Comparison of ENCODE assay signal across 8 cellular contexts in the genomic region with DNA sequence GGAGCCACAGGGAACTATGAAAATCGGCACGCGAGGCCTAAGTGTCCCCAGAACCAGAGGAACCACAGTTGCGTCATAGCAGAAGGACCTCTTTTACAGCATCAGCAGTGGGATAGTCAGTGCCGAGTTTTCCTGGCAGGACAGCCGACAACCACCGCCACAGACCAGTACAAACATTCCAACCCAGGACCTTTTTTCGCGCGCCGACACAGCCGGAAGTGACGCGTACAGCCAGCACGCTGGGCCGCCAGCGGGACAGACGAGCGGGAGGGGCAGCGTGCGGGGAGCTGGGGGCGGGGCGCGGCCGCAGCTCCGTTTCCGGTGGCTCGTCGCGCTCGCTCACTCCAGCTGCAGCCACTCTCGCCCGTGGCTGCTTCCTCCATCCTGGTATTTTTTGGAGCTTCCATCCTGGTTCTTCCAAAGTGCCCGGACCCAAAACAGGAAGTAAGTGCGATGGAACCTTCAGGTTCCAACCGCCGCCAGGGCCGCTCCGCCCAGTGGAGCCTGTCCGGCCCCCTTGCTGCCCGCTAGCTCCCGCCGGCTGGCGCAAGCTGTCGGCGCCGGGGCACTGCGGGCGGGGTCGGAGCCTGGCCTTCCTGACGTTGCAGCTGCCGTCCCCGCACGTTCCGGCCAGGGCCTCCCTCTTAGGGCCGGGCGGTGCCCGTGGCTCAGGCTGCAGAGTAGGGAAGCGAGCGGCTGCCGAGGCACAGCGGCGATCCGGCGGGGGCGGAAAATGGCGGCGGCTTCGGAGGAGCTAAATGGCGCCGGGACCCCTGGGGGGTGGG. TPM values are rescaled to one million over a fixed set of nuclear protein-coding genes. Genes with fewer than 3 reads are reported as not detected.
DNase-seq lines count a peak whose midpoint lies in the region; TF ChIP-seq lines count a peak whose summit lies in the region.

TSS of gene DMTF1 (plus strand) at position 342 of the 785 bp plus-strand sequence. CDS start 12,489 bp downstream, outside the sequence.

- peaks cover 47% of the 10 kb centered on the region for H3K4me1 Mint-ChIP-seq in HFFc6 (ENCODE audit: low read depth)
- H3K4me1 Mint-ChIP-seq in activated naive CD4-positive, alpha-beta T cell treated with anti-CD3 and anti-CD28 coated beads, Interleukin-2, amount 10 ng/mL, durations not matched to agents 7 days and 5 days = peaks cover 48% of the 10 kb centered on the region

- TF ChIP-seq CTCF in HFFc6 (IDR thresholded peaks at IDR 0.05) (no peak), NB4 (IDR thresholded peaks at IDR 0.05; ENCODE audit: low read depth, low read length) (no peak)

- peak within 1 kb of the TSS; percentile 97 for H3K4me3 Mint-ChIP-seq in HFFc6
- peak within 1 kb of the TSS; percentile 95 for H3K4me3 Mint-ChIP-seq in activated naive CD4-positive, alpha-beta T cell treated with anti-CD3 and anti-CD28 coated beads, Interleukin-2, amount 10 ng/mL, durations not matched to agents 7 days and 5 days

- peak within 1 kb of the TSS; percentile 96 for H3K27ac ChIP-seq in SK-N-MC

- CTCF ChIA-PET in activated naive CD4-positive, alpha-beta T cell treated with anti-CD3 and anti-CD28 coated beads, Interleukin-2, amount 10 ng/mL, durations not matched to agents 7 days and 5 days (lab: Charles Lee) = interaction anchor here (0.8 to 1.8 kb wide), 7 partner anchors 61 to 735 kb away, joined by 3 to 5 read pairs (median 4); partner anchors contain the start of gene TMEM243

- H3K36me3 ChIP-seq in SK-N-MC (ENCODE audit: insufficient read depth, low read length) = peaks cover 31% of the 10 kb centered on the region

- H3K27me3 Mint-ChIP-seq in HFFc6 (ENCODE audit: insufficient read depth) = 0 out of 2 replicates have a peak, but pooled peaks cover 2% of the 10 kb centered on the region
- H3K27me3 Mint-ChIP-seq in activated naive CD4-positive, alpha-beta T cell treated with anti-CD3 and anti-CD28 coated beads, Interleukin-2, amount 10 ng/mL, durations not matched to agents 7 days and 5 days = no peaks in the 10 kb centered on the region

- DNase-seq in GM04503 (ENCODE audit: low read depth) (peak; percentile 84), HFFc6 (peak; percentile 96), NB4 (ENCODE audit: low read depth) (peak; percentile 97), SK-N-MC (ENCODE audit: low read depth, low spot score) (peak; percentile 40), germinal center (ENCODE audit: low spot score) (peak; percentile 93), non-pigmented ciliary epithelial cell (ENCODE audit: low read depth) (peak; percentile 59), superior temporal gyrus (ENCODE audit: extremely low spot score) (peak; percentile 95)
- peak; percentile 91 for DNase-seq in activated naive CD4-positive, alpha-beta T cell treated with anti-CD3 and anti-CD28 coated beads, Interleukin-2, amount 10 ng/mL, durations not matched to agents 7 days and 5 days

- peak within 1 kb of the TSS; percentile 95 for H3K9ac ChIP-seq in SK-N-MC (ENCODE audit: insufficient read length)

- H3K4me3 ChIP-seq in NB4 (ENCODE audit: low read depth, low read length) (peak within 1 kb of the TSS; percentile 71), SK-N-MC (peak within 1 kb of the TSS; percentile 98)

- TF ChIP-seq POLR2A in NB4 (IDR thresholded peaks at IDR 0.05; ENCODE audit: extremely low read depth, insufficient read length) = peak; percentile 89

- H3K9me3 ChIP-seq in SK-N-MC (ENCODE audit: low read depth, low read length) = no peaks in the 10 kb centered on the region

- H3K9me3 Mint-ChIP-seq in HFFc6 = no peaks in the 10 kb centered on the region
- H3K9me3 Mint-ChIP-seq in activated naive CD4-positive, alpha-beta T cell treated with anti-CD3 and anti-CD28 coated beads, Interleukin-2, amount 10 ng/mL, durations not matched to agents 7 days and 5 days = no peaks in the 10 kb centered on the region

- H3K27ac Mint-ChIP-seq in HFFc6 = peak within 1 kb of the TSS; percentile 98
- peak within 1 kb of the TSS; percentile 97 for H3K27ac Mint-ChIP-seq in activated naive CD4-positive, alpha-beta T cell treated with anti-CD3 and anti-CD28 coated beads, Interleukin-2, amount 10 ng/mL, durations not matched to agents 7 days and 5 days

- H3K36me3 Mint-ChIP-seq in HFFc6 (ENCODE audit: low read depth) = peaks cover 20% of the 10 kb centered on the region
- H3K36me3 Mint-ChIP-seq in activated naive CD4-positive, alpha-beta T cell treated with anti-CD3 and anti-CD28 coated beads, Interleukin-2, amount 10 ng/mL, durations not matched to agents 7 days and 5 days = peaks cover 28% of the 10 kb centered on the region

RNA-seq across cellular contexts. Expression of gene DMTF1, which starts in this region (rescaled TPM):
- total RNA-seq in HFFc6 (2021; fragmentation: NEBNext Ultra II Directional; extraction: Animal tissue kit (Norgen Biotek cat#: 25700)) = 10 to 100 TPM; 26.2 to 33.0 (median 30.7) TPM

Comparison
In these comparisons a context has a peak if more than half of its experiments do, and no peak if none do; other contexts are left out.
1. Peak in every context shown above with its lines: DNase-seq, H3K4me3 ChIP-seq and H3K27ac ChIP-seq.
2. DNase-seq: peak in every context shown above with its lines; median percentile 97 in NB4; 96 in HFFc6; 95 in superior temporal gyrus; 93 in germinal center; 91 in activated naive CD4-positive, alpha-beta T cell treated with anti-CD3 and anti-CD28 coated beads, Interleukin-2, amount 10 ng/mL, durations not matched to agents 7 days and 5 days; 84 in GM04503; 59 in non-pigmented ciliary epithelial cell; 40 in SK-N-MC.